ENCODE assay signal across 8 cellular contexts in the genomic region with DNA sequence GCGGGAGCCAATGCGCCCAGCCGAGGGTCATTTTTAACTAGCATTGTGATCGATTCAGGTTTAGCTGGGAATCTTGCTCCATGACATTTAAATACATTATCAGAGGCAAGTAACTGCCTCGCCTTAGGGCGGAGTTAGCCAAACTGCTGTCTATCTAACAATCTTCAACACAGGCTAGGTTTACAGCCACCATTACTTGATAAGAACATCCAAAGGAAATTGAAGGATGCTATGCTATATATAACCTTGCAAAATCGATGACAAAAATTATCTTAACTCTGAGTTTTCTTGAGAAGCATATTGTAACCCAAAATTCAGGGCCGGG. TPM values are rescaled to one million over a fixed set of nuclear protein-coding genes. Genes with fewer than 3 reads are reported as not detected.
DNase-seq lines count a peak whose midpoint lies in the region; ATAC-seq, FAIRE-seq and TF ChIP-seq lines count a peak whose summit lies in the region.

No MANE protein-coding gene starts in this region.

- peak overlapping the region; percentile 94 for H3K4me2 ChIP-seq in GM23248 (ENCODE audit: unreplicated experiment)

- no peak for FAIRE-seq in GM12892 (lab: Jason Lieb, UNC)

- no peaks in the 10 kb centered on the region for H3K9me2 ChIP-seq in GM23248 (ENCODE audit: insufficient read depth)

- WGBS in GM23248 (ENCODE audit: low coverage in 1 of 2, low lambda C conversion rate in 2 of 2, missing lambda C conversion rate in 2 of 2), 2 experiments, result 70 to 76% methylated on average over 8 of the region's 8 CpGs
- WGBS in sigmoid colon, 2 donors, result 8 to 41% methylated on average over 8 of the region's 8 CpGs

- H3K4me1 ChIP-seq in GM23248 (ENCODE audit: insufficient read depth), result peaks cover 8% of the 10 kb centered on the region
- H3K4me1 ChIP-seq in SJSA1 (replicated peaks), result peaks cover 12% of the 10 kb centered on the region
- peaks cover 0 to 26% (median 14%) of the 10 kb centered on the region in 4 donors for H3K4me1 ChIP-seq in sigmoid colon

- H3K79me2 ChIP-seq in GM23248 (ENCODE audit: insufficient read depth), result peaks cover 63% of the 10 kb centered on the region

- H3K27ac ChIP-seq in GM23248, result no peak overlapping the region
- H3K27ac ChIP-seq in SJSA1, result no peak overlapping the region
- peak overlapping the region; percentile 91 to 98 (median 96) for H3K27ac ChIP-seq in sigmoid colon

- intact Hi-C loops in sigmoid colon (cut with DNase I), result no loop called here

- H3K9ac ChIP-seq in GM23248, result peak overlapping the region; percentile 76

- TF ChIP-seq POLR2A in sigmoid colon (IDR thresholded peaks at IDR 0.05) (no peak), GM12892 (IDR thresholded peaks at IDR 0.05; ENCODE audit: low read depth, low read length) (no peak)

- no peaks in the 10 kb centered on the region for H3K27me3 ChIP-seq in GM23248 (replicated peaks; ENCODE audit: insufficient read depth)
- H3K27me3 ChIP-seq in SJSA1 (replicated peaks), result no peaks in the 10 kb centered on the region
- H3K27me3 ChIP-seq in sigmoid colon, result no peaks in the 10 kb centered on the region

- H3F3A ChIP-seq in GM23248 (ENCODE audit: insufficient read depth), result no peaks in the 10 kb centered on the region; the same call in 1 of the 2 replicates

- H3K4me3 ChIP-seq in GM23248 (peak overlapping the region; percentile 96), SJSA1 (peak overlapping the region; percentile 85), fibroblast of mammary gland (ENCODE audit: control insufficient read depth, low read depth, low read length) (peak overlapping the region; percentile 88), sigmoid colon (peak overlapping the region in 3 of 4 donors; percentile 74 to 93 (median 92))

- no peak overlapping the region; the same call in 1 of the 2 replicates for H2AFZ ChIP-seq in GM23248

- H4K20me1 ChIP-seq in GM23248 (ENCODE audit: insufficient read depth), result peaks cover 8% of the 10 kb centered on the region; the same call in 1 of the 2 replicates

- in situ Hi-C loops in GM23248 (cut with MboI), result no loop called here

- H3K9me3 ChIP-seq in GM23248 (ENCODE audit: low read depth) (no peaks in the 10 kb centered on the region), SJSA1 (replicated peaks) (no peaks in the 10 kb centered on the region), sigmoid colon (no peaks in the 10 kb centered on the region)

- DNase-seq in GM23248, result no peak
- DNase-seq in SJSA1 (ENCODE audit: low read depth in 1 of 2, low spot score in 2 of 2), result no peak
- DNase-seq in fibroblast of mammary gland (ENCODE audit: low read depth), result no peak
- DNase-seq in sigmoid colon, result no peak
- no peak for DNase-seq in GM12892 (ENCODE audit: insufficient read length)
- no peak for DNase-seq in inferior parietal cortex (ENCODE audit: extremely low spot score)
- DNase-seq in GM19240 (ENCODE audit: insufficient read length, low spot score), result no peak

- TF ChIP-seq EP300 in sigmoid colon (IDR thresholded peaks at IDR 0.05), result no peak

- TF ChIP-seq CTCF in fibroblast of mammary gland (conservative IDR thresholded peaks at IDR 0.05; ENCODE audit: control insufficient read depth, insufficient read depth, low read depth, low read length) (no peak), sigmoid colon (IDR thresholded peaks at IDR 0.05) (no peak)

- H3K36me3 ChIP-seq in GM23248 (ENCODE audit: low read depth), result no peaks in the 10 kb centered on the region
- H3K36me3 ChIP-seq in SJSA1, result peaks cover 5% of the 10 kb centered on the region
- peaks cover 0 to 11% (median 0%) of the 10 kb centered on the region in 4 donors for H3K36me3 ChIP-seq in sigmoid colon

- no peak for ATAC-seq in GM18519 (IDR thresholded peaks at IDR 0.05; ENCODE audit: low FRiP score, unreplicated experiment)

RNA-seq across cellular contexts. Expression of a gene that starts 1.4 kb away (rescaled TPM):
- 106 and 107 TPM in 2 replicates for total RNA-seq in GM23248 (2014; rRNA removed; shearing (Covaris generic))
- polyA plus RNA-seq in GM23248 (2016; fragmentation: Nextera tagmentation; extraction: Ambion mirVana) (64.1 and 64.6 TPM in 2 replicates), sigmoid colon (10 to 100 TPM; 11.4 to 85.1 (median 43.0) TPM)
- total RNA-seq in SJSA1 (2014; rRNA removed; shearing (Covaris generic)), result 77.3 and 92.3 TPM in 2 replicates
- 10 to 100 TPM; 48.2 to 58.8 (median 52.1) TPM for total RNA-seq in sigmoid colon
- polyA plus RNA-seq in GM12892 (2012; ENCODE audit: missing spikeins), result 339 TPM

Comparison
In these comparisons a context has a peak if more than half of its experiments do, and no peak if none do; other contexts are left out.
1. H3K27ac ChIP-seq: peak in sigmoid colon (4 of 4); none in GM23248 (single experiment) and SJSA1 (single experiment).
2. Peak in every context shown above with its lines, with median percentiles within 50 percentile points of each other: H3K4me3 ChIP-seq.